ENCODE assay signal across 9 cellular contexts in the genomic region with DNA sequence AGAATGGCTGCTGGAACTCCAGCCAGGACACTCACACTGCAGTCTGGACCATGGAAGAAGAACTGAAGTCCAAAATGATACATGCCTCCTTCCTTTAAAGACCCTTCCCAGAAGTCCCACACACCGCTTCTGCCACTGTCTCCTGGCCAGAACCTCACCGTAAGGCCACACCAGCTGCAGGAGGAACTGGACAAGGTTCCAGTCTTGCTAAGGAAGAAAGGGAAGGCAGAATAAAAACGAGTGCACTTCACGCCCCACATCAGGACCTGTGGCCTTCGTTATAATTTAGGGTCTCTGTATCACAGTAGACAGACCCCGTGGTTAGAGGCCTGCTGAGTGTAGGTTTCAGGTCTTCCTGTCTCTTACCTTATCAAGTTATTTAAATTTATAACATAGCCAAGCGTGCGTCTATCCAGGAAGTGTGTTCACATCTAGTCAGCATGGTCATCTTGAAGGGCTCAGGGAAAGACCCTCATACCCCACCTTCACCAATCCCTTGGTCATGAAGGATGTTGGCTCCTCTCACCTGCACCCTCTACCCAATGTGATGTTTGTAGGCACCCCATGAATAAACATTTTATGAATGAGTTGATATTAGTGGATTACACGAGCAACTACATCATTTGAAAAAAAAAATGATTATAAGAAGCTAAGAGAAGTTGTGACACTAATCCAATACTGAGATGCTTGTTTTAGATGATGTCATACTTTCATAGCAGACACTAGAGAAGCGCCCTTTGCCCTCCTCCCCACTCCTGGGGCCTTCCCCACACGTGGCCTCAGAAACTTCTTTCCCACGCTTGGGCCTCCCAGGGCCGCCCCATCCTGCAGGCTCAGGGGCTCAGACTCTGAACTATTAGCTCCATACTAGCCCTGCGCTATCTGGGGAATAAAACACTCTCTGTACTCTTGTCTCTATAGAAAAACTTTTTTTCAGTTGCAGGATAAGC.
DNase-seq lines count a peak whose midpoint lies in the region; ATAC-seq and TF ChIP-seq lines count a peak whose summit lies in the region.
"Had no signal": no experiment of that assay in that cellular context is flagged by ENCODE, and none has a peak within 500 bp of the region (broad histone marks: within the 10 kb centered on the region; RNA-seq: fewer than 3 reads in every experiment).

No MANE protein-coding gene starts in this region.

- no peaks in the 10 kb centered on the region for H3K27me3 Mint-ChIP-seq in T-helper 2 cell treated with Interferon-gamma antibody and Interleukin-4, amounts not matched to agents 5 μg/mL and 100 μg/mL, for 36 hours (ENCODE audit: low read depth)

- no peak for TF ChIP-seq EP300 in esophagus muscularis mucosa (IDR thresholded peaks at IDR 0.05)

- peaks cover 21 to 36% (median 27%) of the 10 kb centered on the region in 4 donors for H3K4me1 ChIP-seq in esophagus muscularis mucosa

- peak overlapping the region; percentile 10 for H3K4me3 Mint-ChIP-seq in T-helper 2 cell treated with Interferon-gamma antibody and Interleukin-4, amounts not matched to agents 5 μg/mL and 100 μg/mL, for 36 hours

- H3K27ac ChIP-seq in esophagus muscularis mucosa (replicated peaks in 1 of 4), result peak overlapping the region in 2 of 4 donors; percentile 50 to 60

- no peaks in the 10 kb centered on the region for H3K27me3 ChIP-seq in esophagus muscularis mucosa

- peak; percentile 76 for DNase-seq in T-helper 2 cell treated with Interferon-gamma antibody and Interleukin-4, amounts not matched to agents 5 μg/mL and 100 μg/mL, for 36 hours (ENCODE audit: low spot score)
- DNase-seq in stimulated activated CD4-positive, alpha-beta T cell treated with anti-CD3 and anti-CD28 coated beads, Interleukin-2, amount 100 ng/mL, for 48 hours, result peak; percentile 42 to 44
- DNase-seq in NCI-H2081 treated with DMSO at 0.1 percent for 48 hours (lab: John Stamatoyannopoulos, UW) (no peak), foreskin melanocyte (no peak), Right ventricle myocardium inferior (ENCODE audit: missing footprints) (no peak), esophagus muscularis mucosa (ENCODE audit: extremely low spot score) (no peak)

- 72% methylated on average over 14 of the region's 14 CpGs for WGBS in esophagus muscularis mucosa

- H3K27ac Mint-ChIP-seq in T-helper 2 cell treated with Interferon-gamma antibody and Interleukin-4, amounts not matched to agents 5 μg/mL and 100 μg/mL, for 36 hours, result peak overlapping the region; percentile 67

- peaks cover 44% of the 10 kb centered on the region for H3K4me1 Mint-ChIP-seq in T-helper 2 cell treated with Interferon-gamma antibody and Interleukin-4, amounts not matched to agents 5 μg/mL and 100 μg/mL, for 36 hours (ENCODE audit: low read depth)

- no peaks in the 10 kb centered on the region for H3K9me3 ChIP-seq in esophagus muscularis mucosa

- H3K36me3 Mint-ChIP-seq in T-helper 2 cell treated with Interferon-gamma antibody and Interleukin-4, amounts not matched to agents 5 μg/mL and 100 μg/mL, for 36 hours (ENCODE audit: low read depth), result peaks cover 3% of the 10 kb centered on the region

- H3K4me3 ChIP-seq in esophagus muscularis mucosa, result no peak overlapping the region
- H3K4me3 ChIP-seq: lung had no signal

- no peaks in the 10 kb centered on the region for H3K9me3 Mint-ChIP-seq in T-helper 2 cell treated with Interferon-gamma antibody and Interleukin-4, amounts not matched to agents 5 μg/mL and 100 μg/mL, for 36 hours

- intact Hi-C loops in Right ventricle myocardium inferior (cut with DNase I) (no loop called here), esophagus muscularis mucosa (cut with DNase I) (no loop called here)

- no peak for TF ChIP-seq CTCF in esophagus muscularis mucosa (IDR thresholded peaks at IDR 0.05)

- no peaks in the 10 kb centered on the region for H3K36me3 ChIP-seq in esophagus muscularis mucosa

- ATAC-seq in GM19023 (IDR thresholded peaks at IDR 0.05; ENCODE audit: unreplicated experiment), result peak; percentile 44
- ATAC-seq in HG02763 (IDR thresholded peaks at IDR 0.05; ENCODE audit: unreplicated experiment), result peak; percentile 62
- no peak for ATAC-seq in Right ventricle myocardium inferior

- TF ChIP-seq POLR2A in esophagus muscularis mucosa (IDR thresholded peaks at IDR 0.05; ENCODE audit: low read depth), result no peak

Comparison
In these comparisons a context has a peak if more than half of its experiments do, and no peak if none do; other contexts are left out.
1. DNase-seq: peak in T-helper 2 cell treated with Interferon-gamma antibody and Interleukin-4, amounts not matched to agents 5 μg/mL and 100 μg/mL, for 36 hours (single experiment) and stimulated activated CD4-positive, alpha-beta T cell treated with anti-CD3 and anti-CD28 coated beads, Interleukin-2, amount 100 ng/mL, for 48 hours (2 of 2); none in NCI-H2081 treated with DMSO at 0.1 percent for 48 hours (single experiment), foreskin melanocyte (single experiment), Right ventricle myocardium inferior (single experiment) and esophagus muscularis mucosa (single experiment).